26 cellular contexts compared by ENCODE assay signal in the genomic region with DNA sequence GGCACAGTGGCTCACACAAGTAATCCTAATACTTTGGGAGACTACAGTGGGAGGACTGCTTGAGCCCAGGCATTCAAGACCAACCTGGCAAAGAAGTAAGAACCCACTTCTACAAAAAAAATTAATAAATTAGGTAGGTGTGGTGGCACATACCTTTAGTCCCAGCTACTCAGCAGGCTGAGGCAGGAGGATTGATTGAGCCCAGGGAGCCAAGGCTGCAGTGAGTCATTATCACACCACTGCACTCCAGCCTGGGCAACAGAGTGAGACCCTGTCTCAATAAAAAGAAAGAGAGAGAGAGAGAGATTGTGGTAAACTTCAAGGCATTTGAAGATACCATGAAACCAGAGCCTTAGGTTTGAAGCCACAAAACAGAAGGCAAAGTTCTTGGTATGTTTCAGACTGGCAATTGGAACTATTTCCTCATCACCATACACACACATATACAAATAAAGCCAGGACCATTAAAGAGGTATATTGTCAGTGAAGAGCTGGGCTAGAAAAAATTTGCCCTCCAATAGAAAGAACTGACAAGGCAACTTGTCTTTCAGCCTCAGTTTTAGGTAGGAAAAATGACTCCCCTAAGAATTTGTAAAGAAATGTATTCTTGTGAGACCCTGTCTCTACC. TPM values are rescaled to one million over a fixed set of nuclear protein-coding genes. Genes with fewer than 3 reads are reported as not detected.
DNase-seq lines count a peak whose midpoint lies in the region; ATAC-seq, FAIRE-seq and TF ChIP-seq lines count a peak whose summit lies in the region.
"Had no signal": no experiment of that assay in that cellular context is flagged by ENCODE, and none has a peak within 500 bp of the region (broad histone marks: within the 10 kb centered on the region; RNA-seq: fewer than 3 reads in every experiment).

No MANE protein-coding gene starts in this region.

- H4K20me1 ChIP-seq in MM.1S (ENCODE audit: insufficient read depth, low read length) = no peaks in the 10 kb centered on the region
- H4K20me1 ChIP-seq: BLaER1 had no signal

- peaks cover 0 to 6% of the 10 kb centered on the region in 2 donors for H3K4me1 ChIP-seq in mucosa of rectum (ENCODE audit: control insufficient read depth in 2 of 2, insufficient read depth in 2 of 2, low read length in 2 of 2)
- H3K4me1 ChIP-seq in upper lobe of left lung = no peaks in the 10 kb centered on the region
- H3K4me1 ChIP-seq in MM.1S (ENCODE audit: low read length) = no peaks in the 10 kb centered on the region
- H3K4me1 ChIP-seq: BE2C, BLaER1 had no signal

- H3K79me2 ChIP-seq in MM.1S (ENCODE audit: low read length) = no peaks in the 10 kb centered on the region

- no peak overlapping the region for H3K4me3 ChIP-seq in mucosa of rectum (ENCODE audit: low read length in 2 of 2)
- H3K4me3 ChIP-seq in upper lobe of left lung = no peak overlapping the region
- H3K4me3 ChIP-seq in MM.1S (ENCODE audit: low read length) = no peak overlapping the region
- H3K4me3 ChIP-seq: BLaER1 had no signal

- H3K9me3 ChIP-seq in mucosa of rectum (ENCODE audit: control insufficient read depth in 2 of 2, low read length in 2 of 2) (no peaks in the 10 kb centered on the region), upper lobe of left lung (no peaks in the 10 kb centered on the region), MM.1S (replicated peaks; ENCODE audit: insufficient read depth, low read length) (no peaks in the 10 kb centered on the region)
- H3K9me3 ChIP-seq: BE2C, BLaER1 had no signal

- TF ChIP-seq CTCF in upper lobe of left lung (IDR thresholded peaks at IDR 0.05) (no peak), MM.1S (IDR thresholded peaks at IDR 0.05; ENCODE audit: low read length) (no peak)

- intact Hi-C loops in left colon (cut with DNase I, micrococcal nuclease) = no loop called here

- DNase-seq in HTR-8/SVneo (ENCODE audit: insufficient read length, low spot score) = no peak
- no peak for DNase-seq in left colon
- DNase-seq in upper lobe of left lung = no peak
- no peak for DNase-seq in NOMO-1 (lab: John Stamatoyannopoulos, UW; ENCODE audit: unreplicated experiment in 2 of 2)
- DNase-seq in MM.1S = no peak
- no peak for DNase-seq in medulla oblongata (ENCODE audit: extremely low spot score)
- DNase-seq: 8988T; ACHN; BE2C; C1 segment of cervical spinal cord; CD4-positive, alpha-beta memory T cell; CD4-positive, CD25-positive, alpha-beta regulatory T cell; CD8-positive, alpha-beta memory T cell; COR-L47; DMS 273 treated with DMSO at 0.1 percent for 48 hours; DMS153; DMS53; DMS79; GF-D8 had no signal

- FAIRE-seq in HTR-8/SVneo (lab: Jason Lieb, UNC) = peak; percentile 42
- FAIRE-seq: A204.1, G401.6, GM12891, GM19239 had no signal

- H3K27me3 ChIP-seq in mucosa of rectum (ENCODE audit: control insufficient read depth in 2 of 2, insufficient read depth in 2 of 2, low read length in 2 of 2) (no peaks in the 10 kb centered on the region), upper lobe of left lung (no peaks in the 10 kb centered on the region), MM.1S (replicated peaks; ENCODE audit: insufficient read depth, low read length) (no peaks in the 10 kb centered on the region)
- H3K27me3 ChIP-seq: BE2C, BLaER1 had no signal

- H3K9me2 ChIP-seq in MM.1S (replicated peaks; ENCODE audit: insufficient read depth, low read length) = no peaks in the 10 kb centered on the region

- no peak for TF ChIP-seq POLR2A in upper lobe of left lung (IDR thresholded peaks at IDR 0.05)

- no peak overlapping the region for H2AFZ ChIP-seq in MM.1S (ENCODE audit: low read length)

- no peak overlapping the region for H3K4me2 ChIP-seq in MM.1S (ENCODE audit: low read depth, low read length)
- H3K4me2 ChIP-seq: BLaER1 had no signal

- no peaks in the 10 kb centered on the region for H3F3A ChIP-seq in MM.1S (ENCODE audit: insufficient read depth, low read length)

- H3K27ac ChIP-seq in mucosa of rectum (ENCODE audit: low read depth in 2 of 2, low read length in 2 of 2) (peak overlapping the region; percentile 22 to 67), upper lobe of left lung (no peak overlapping the region), MM.1S (ENCODE audit: low read length) (no peak overlapping the region)
- H3K27ac ChIP-seq: BLaER1 had no signal

- peak; percentile 91 for ATAC-seq in left colon
- ATAC-seq in upper lobe of left lung (ENCODE audit: low FRiP score in 2 of 2) = no peak

- TF ChIP-seq EP300 in upper lobe of left lung (IDR thresholded peaks at IDR 0.05) = no peak

- H3K36me3 ChIP-seq in mucosa of rectum (ENCODE audit: control insufficient read depth in 2 of 2, insufficient read depth in 2 of 2, low read length in 2 of 2) (peaks cover 0 to 12% of the 10 kb centered on the region in 2 donors), upper lobe of left lung (peaks cover 0 to 14% (median 5%) of the 10 kb centered on the region in 4 donors), MM.1S (replicated peaks; ENCODE audit: insufficient read depth, low read length) (no peaks in the 10 kb centered on the region)
- H3K36me3 ChIP-seq: BE2C had no signal

- H3K9ac ChIP-seq in mucosa of rectum (ENCODE audit: low read depth in 1 of 2, low read length in 2 of 2) (no peak overlapping the region), MM.1S (ENCODE audit: low read length) (no peak overlapping the region)
- H3K9ac ChIP-seq: BLaER1 had no signal

RNA-seq across cellular contexts. Expression of a gene that starts 24.6 kb away (rescaled TPM):
- total RNA-seq in left colon = 100 to 1,000 TPM; 107 to 134 TPM
- total RNA-seq in upper lobe of left lung = under 1 TPM in 2 of 6 donors, not detected in 4; 0.10 to 0.61 TPM
- total RNA-seq: A673; CD4-positive, alpha-beta memory T cell; CD4-positive, CD25-positive, alpha-beta regulatory T cell; CD8-positive, alpha-beta memory T cell had no signal

RNA-seq across cellular contexts. Expression of a gene that starts 57.1 kb away (rescaled TPM):
- total RNA-seq in left colon (100 to 1,000 TPM; 219 to 339 TPM), upper lobe of left lung (1 to 10 TPM; 2.6 to 8.4 (median 4.4) TPM)

Comparison
In these comparisons a context has a peak if more than half of its experiments do, and no peak if none do; other contexts are left out.
1. H3K27ac ChIP-seq: peak in mucosa of rectum (2 of 2); none in upper lobe of left lung (0 of 4) and MM.1S (single experiment).
2. RNA of a gene that starts 24.6 kb away (total RNA-seq): 107 to 134 TPM in left colon; 0.10 to 0.61 TPM in upper lobe of left lung; every median in the first group is over 10 times any median in the second.
3. RNA of a gene that starts 57.1 kb away (total RNA-seq): 219 to 339 TPM in left colon; 2.6 to 8.4 TPM in upper lobe of left lung; every median in the first group is over 10 times any median in the second.